ENCODE assay signal across 2 cellular contexts in the genomic region with DNA sequence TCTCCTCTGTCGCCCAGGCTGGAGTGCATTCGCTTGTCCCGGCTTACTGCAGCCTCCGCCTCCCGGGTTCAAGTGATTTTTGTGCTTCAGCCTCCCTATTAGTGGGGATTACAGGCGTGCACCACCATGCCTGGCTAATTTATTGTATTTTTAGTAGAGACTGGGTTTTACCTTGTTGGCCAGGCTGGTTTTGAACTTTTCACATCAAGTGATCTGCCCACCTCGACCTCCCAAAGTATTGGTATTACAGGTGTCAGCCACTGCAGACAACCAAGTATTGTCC.
TF ChIP-seq lines count a peak whose summit lies in the region.

No MANE protein-coding gene starts in this region.

TF ChIP-seq in A549, 52 proteins besides CTCF, POLR2A, EP300 and RAD21 (continued from another document):
- TF ChIP-seq TFCP2L1 (CRISPR knock-in tag; IDR thresholded peaks at IDR 0.05) (0 out of 2 replicates have a peak, but pooled peaks have one; percentile 15), FOSB (CRISPR knock-in tag; IDR thresholded peaks at IDR 0.05) (no peak)

TF ChIP-seq in IMR-90, 13 proteins besides CTCF, POLR2A, EP300 and RAD21 (continued from another document):
- TF ChIP-seq, protein P1, sequence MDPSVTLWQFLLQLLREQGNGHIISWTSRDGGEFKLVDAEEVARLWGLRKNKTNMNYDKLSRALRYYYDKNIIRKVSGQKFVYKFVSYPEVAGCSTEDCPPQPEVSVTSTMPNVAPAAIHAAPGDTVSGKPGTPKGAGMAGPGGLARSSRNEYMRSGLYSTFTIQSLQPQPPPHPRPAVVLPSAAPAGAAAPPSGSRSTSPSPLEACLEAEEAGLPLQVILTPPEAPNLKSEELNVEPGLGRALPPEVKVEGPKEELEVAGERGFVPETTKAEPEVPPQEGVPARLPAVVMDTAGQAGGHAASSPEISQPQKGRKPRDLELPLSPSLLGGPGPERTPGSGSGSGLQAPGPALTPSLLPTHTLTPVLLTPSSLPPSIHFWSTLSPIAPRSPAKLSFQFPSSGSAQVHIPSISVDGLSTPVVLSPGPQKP (IDR thresholded peaks at IDR 0.05; ENCODE audit: borderline replicate concordance, low read depth, low read length) = no peak
- no peak for TF ChIP-seq MXI1 (IDR thresholded peaks at IDR 0.05; ENCODE audit: borderline replicate concordance, low read depth, low read length)
- no peak for TF ChIP-seq NFE2L2 (IDR thresholded peaks at IDR 0.05; ENCODE audit: low read depth, low read length)
- TF ChIP-seq CHD1 (IDR thresholded peaks at IDR 0.05; ENCODE audit: low read depth, low read length) = no peak
- TF ChIP-seq CEBPB (IDR thresholded peaks at IDR 0.05; ENCODE audit: low read depth, low read length) = no peak
- no peak for TF ChIP-seq RCOR1 (IDR thresholded peaks at IDR 0.05; ENCODE audit: insufficient replicate concordance, low read length)
- TF ChIP-seq SMC3 (IDR thresholded peaks at IDR 0.05; ENCODE audit: low read depth, low read length) = no peak
- no peak for TF ChIP-seq FOS (IDR thresholded peaks at IDR 0.05; ENCODE audit: low read depth, low read length)
- TF ChIP-seq, protein P2, sequence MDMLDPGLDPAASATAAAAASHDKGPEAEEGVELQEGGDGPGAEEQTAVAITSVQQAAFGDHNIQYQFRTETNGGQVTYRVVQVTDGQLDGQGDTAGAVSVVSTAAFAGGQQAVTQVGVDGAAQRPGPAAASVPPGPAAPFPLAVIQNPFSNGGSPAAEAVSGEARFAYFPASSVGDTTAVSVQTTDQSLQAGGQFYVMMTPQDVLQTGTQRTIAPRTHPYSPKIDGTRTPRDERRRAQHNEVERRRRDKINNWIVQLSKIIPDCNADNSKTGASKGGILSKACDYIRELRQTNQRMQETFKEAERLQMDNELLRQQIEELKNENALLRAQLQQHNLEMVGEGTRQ (IDR thresholded peaks at IDR 0.05; ENCODE audit: low read depth, low read length) = no peak
- TF ChIP-seq BHLHE40 (IDR thresholded peaks at IDR 0.05; ENCODE audit: low read depth, low read length) = no peak
- no peak for TF ChIP-seq MAZ (IDR thresholded peaks at IDR 0.05; ENCODE audit: borderline replicate concordance, low read depth, low read length)
- no peak for TF ChIP-seq RFX5 (IDR thresholded peaks at IDR 0.05; ENCODE audit: low read depth, low read length)
TF ChIP-seq in IMR-90: peak in this region for 0.
